In the genomic region with DNA sequence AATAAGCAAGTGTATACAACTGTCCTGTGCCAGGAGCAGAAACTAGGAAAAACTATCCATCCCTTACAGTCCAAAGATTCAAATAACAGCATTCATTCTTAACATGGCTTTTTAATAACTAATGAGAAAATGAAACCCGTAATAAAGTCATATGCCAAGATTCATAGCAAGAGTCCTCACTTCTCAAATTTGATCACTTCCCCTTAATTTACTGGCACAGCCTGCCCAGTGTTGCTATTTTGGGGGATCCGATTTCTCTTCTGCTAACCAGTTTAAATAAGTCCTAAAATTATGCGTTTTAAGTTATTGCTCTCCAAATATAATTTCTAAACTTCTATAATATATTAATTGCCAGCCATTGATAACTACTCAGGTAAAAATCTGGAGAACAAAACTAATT, we compare ENCODE assay signal across 18 cellular contexts.
A peak's percentile ranks its signal among the peaks of the same experiment; 100 is the strongest.
DNase-seq lines count a peak whose midpoint lies in the region; ATAC-seq, FAIRE-seq and TF ChIP-seq lines count a peak whose summit lies in the region.
"Had no signal": no experiment of that assay in that cellular context is flagged by ENCODE, and none has a peak within 500 bp of the region (broad histone marks: within the 10 kb centered on the region; RNA-seq: fewer than 3 reads in every experiment).

No MANE protein-coding gene starts in this region.

- ATAC-seq in GM18867 (IDR thresholded peaks at IDR 0.05; ENCODE audit: unreplicated experiment) (peak; percentile 84), HG02678 (IDR thresholded peaks at IDR 0.05; ENCODE audit: unreplicated experiment) (peak; percentile 65), HG03571 (IDR thresholded peaks at IDR 0.05; ENCODE audit: unreplicated experiment) (peak; percentile 71), sciatic nerve (peak; percentile 52), HG03196 (IDR thresholded peaks at IDR 0.05; ENCODE audit: unreplicated experiment) (no peak)

- FAIRE-seq in kidney (lab: Jason Lieb, UNC): no peak

- H3K27ac ChIP-seq in kidney (ENCODE audit: low read depth in 2 of 2, low read length in 2 of 2): no peak overlapping the region
- H3K27ac ChIP-seq: cardiac muscle cell, stomach had no signal

- no peak overlapping the region for H3K4me3 ChIP-seq in kidney (ENCODE audit: low read length in 2 of 2)
- H3K4me3 ChIP-seq: cardiac muscle cell, stomach had no signal

- H3K9me3 ChIP-seq in kidney (ENCODE audit: control insufficient read depth in 1 of 2, low read length in 2 of 2): no peaks in the 10 kb centered on the region
- H3K9me3 ChIP-seq: stomach had no signal

- no peaks in the 10 kb centered on the region for H3K4me1 ChIP-seq in kidney (ENCODE audit: control insufficient read depth in 1 of 2, insufficient read depth in 1 of 2, low read depth in 1 of 2, low read length in 2 of 2)
- H3K4me1 ChIP-seq: stomach had no signal

- no peak for DNase-seq in sciatic nerve (ENCODE audit: low spot score)
- DNase-seq in kidney: no peak
- no peak for DNase-seq in effector CD8-positive, alpha-beta T cell (lab: John Stamatoyannopoulos, UW)
- DNase-seq in AG08395 (ENCODE audit: low spot score): no peak
- DNase-seq: activated CD8-positive, alpha-beta T cell treated with anti-CD3 and anti-CD28 coated beads, Interleukin-2, amount 10 ng/mL, durations not matched to agents 7 days and 5 days; C1 segment of cervical spinal cord; glutamatergic neuron; kidney glomerular epithelial cell; natural killer cell; NCI-H1105 treated with DMSO at 0.1 percent for 48 hours; NCI-H510A; retina; stomach had no signal

- intact Hi-C loops in sciatic nerve (cut with DNase I) (no loop called here), kidney (cut with DNase I) (no loop called here)

- H3K9ac ChIP-seq in kidney (ENCODE audit: low read length in 2 of 2): no peak overlapping the region

- TF ChIP-seq CTCF in kidney (IDR thresholded peaks at IDR 0.05; ENCODE audit: borderline replicate concordance, extremely low read depth, insufficient read depth): no peak

- no peaks in the 10 kb centered on the region for H3K36me3 ChIP-seq in kidney (ENCODE audit: control insufficient read depth in 1 of 2, insufficient read depth in 2 of 2, low read length in 2 of 2)
- H3K36me3 ChIP-seq: cardiac muscle cell, stomach had no signal
